Comparison of ENCODE assay signal across 25 cellular contexts in genomic region chr10:12801214-12802087, GRCh38.
"Had no signal": no experiment of that assay in that cellular context is flagged by ENCODE, and none has a peak within 500 bp of the region (broad histone marks: within the 10 kb centered on the region; RNA-seq: fewer than 3 reads in every experiment).

No MANE protein-coding gene starts in this region.

- H3K4me1 Mint-ChIP-seq: activated CD4-positive, alpha-beta T cell treated with anti-CD3 and anti-CD28 coated beads, Interleukin-2, amount 10 ng/mL, durations not matched to agents 7 days and 5 days; activated CD8-positive, alpha-beta memory T cell treated with anti-CD3 and anti-CD28 coated beads, Interleukin-2, amount 10 ng/mL, durations not matched to agents 7 days and 5 days had no signal

- H3K9me3 ChIP-seq: pancreas, psoas muscle had no signal

- H3K4me3 Mint-ChIP-seq: activated CD4-positive, alpha-beta T cell treated with anti-CD3 and anti-CD28 coated beads, Interleukin-2, amount 10 ng/mL, durations not matched to agents 7 days and 5 days; activated CD8-positive, alpha-beta memory T cell treated with anti-CD3 and anti-CD28 coated beads, Interleukin-2, amount 10 ng/mL, durations not matched to agents 7 days and 5 days; activated CD8-positive, alpha-beta T cell treated with anti-CD3 and anti-CD28 coated beads for 36 hours; brain; effector memory CD8-positive, alpha-beta T cell; memory B cell; nephron progenitor cell had no signal

- H3K4me1 ChIP-seq: pancreas, psoas muscle had no signal

- H3K36me3 Mint-ChIP-seq: activated CD8-positive, alpha-beta memory T cell treated with anti-CD3 and anti-CD28 coated beads, Interleukin-2, amount 10 ng/mL, durations not matched to agents 7 days and 5 days; brain had no signal

- DNase-seq: activated CD4-positive, alpha-beta T cell treated with anti-CD3 and anti-CD28 coated beads, Interleukin-2, amount 10 ng/mL, durations not matched to agents 7 days and 5 days; activated CD8-positive, alpha-beta memory T cell treated with anti-CD3 and anti-CD28 coated beads, Interleukin-2, amount 10 ng/mL, durations not matched to agents 7 days and 5 days; activated CD8-positive, alpha-beta T cell treated with anti-CD3 and anti-CD28 coated beads for 36 hours; activated effector memory CD4-positive, alpha-beta T cell treated with anti-CD3 and anti-CD28 coated beads, Interleukin-2, amount 50 U/mL, for 16 hours; activated naive CD4-positive, alpha-beta T cell treated with anti-CD3 and anti-CD28 coated beads, Interleukin-2, amount 50 U/mL, for 16 hours; activated T-cell treated with anti-CD3 and anti-CD28 coated beads for 4 hours; anterior cingulate cortex; central memory CD4-positive, alpha-beta T cell; dorsolateral prefrontal cortex; effector memory CD8-positive, alpha-beta T cell; kidney glomerular epithelial cell; left ventricle myocardium superior; nephron progenitor cell; pancreas; psoas muscle; right cardiac atrium; stimulated activated CD4-positive, alpha-beta T cell treated with anti-CD3 and anti-CD28 coated beads, Interleukin-12 subunit alpha, Interleukin-12 subunit beta, amount 100 ng/mL, for 4 hours; stimulated activated CD4-positive, alpha-beta T cell treated with anti-CD3 and anti-CD28 coated beads, Interleukin-4, amount 100 ng/mL, for 4 hours; stimulated activated naive CD8-positive, alpha-beta T cell treated with anti-CD3 and anti-CD28 coated beads, Interleukin-15, Interleukin-2, amounts not matched to agents 100 U/mL and 50 U/mL, for 24 hours; T-helper 2 cell had no signal

- H3K9me3 Mint-ChIP-seq: activated CD4-positive, alpha-beta T cell treated with anti-CD3 and anti-CD28 coated beads, Interleukin-2, amount 10 ng/mL, durations not matched to agents 7 days and 5 days; activated CD8-positive, alpha-beta T cell treated with anti-CD3 and anti-CD28 coated beads for 36 hours; effector memory CD8-positive, alpha-beta T cell; memory B cell; nephron progenitor cell had no signal

- H3K27me3 Mint-ChIP-seq: activated CD4-positive, alpha-beta T cell treated with anti-CD3 and anti-CD28 coated beads, Interleukin-2, amount 10 ng/mL, durations not matched to agents 7 days and 5 days; activated CD8-positive, alpha-beta memory T cell treated with anti-CD3 and anti-CD28 coated beads, Interleukin-2, amount 10 ng/mL, durations not matched to agents 7 days and 5 days; activated CD8-positive, alpha-beta T cell treated with anti-CD3 and anti-CD28 coated beads for 36 hours; brain; effector memory CD8-positive, alpha-beta T cell; memory B cell had no signal

- FAIRE-seq: pancreas had no signal

- H3K27me3 ChIP-seq: dorsolateral prefrontal cortex, pancreas had no signal

- ATAC-seq: activated CD4-positive, CD25-positive, alpha-beta regulatory T cell treated with anti-CD3 and anti-CD28 coated beads, Interleukin-2, amount 50 U/mL, for 24 hours; activated CD8-positive, alpha-beta memory T cell treated with anti-CD3 and anti-CD28 coated beads, Interleukin-2, amount 10 ng/mL, durations not matched to agents 7 days and 5 days; activated CD8-positive, alpha-beta T cell treated with anti-CD3 and anti-CD28 coated beads for 36 hours; effector memory CD8-positive, alpha-beta T cell; left ventricle myocardium superior; pancreas; psoas muscle; right cardiac atrium; stimulated activated naive CD8-positive, alpha-beta T cell treated with anti-CD3 and anti-CD28 coated beads, Interleukin-15, Interleukin-2, amounts not matched to agents 100 U/mL and 50 U/mL, for 24 hours had no signal

- H3K36me3 ChIP-seq: pancreas had no signal

- H3K27ac ChIP-seq: dorsolateral prefrontal cortex, epithelial cell of prostate, pancreas, psoas muscle, VCaP had no signal

- H3K4me3 ChIP-seq: dorsolateral prefrontal cortex, pancreas, psoas muscle had no signal

- H3K27ac Mint-ChIP-seq: activated CD4-positive, alpha-beta T cell treated with anti-CD3 and anti-CD28 coated beads, Interleukin-2, amount 10 ng/mL, durations not matched to agents 7 days and 5 days; activated CD8-positive, alpha-beta memory T cell treated with anti-CD3 and anti-CD28 coated beads, Interleukin-2, amount 10 ng/mL, durations not matched to agents 7 days and 5 days; activated CD8-positive, alpha-beta T cell treated with anti-CD3 and anti-CD28 coated beads for 36 hours; effector memory CD8-positive, alpha-beta T cell; memory B cell had no signal
